Comparison of ENCODE assay signal across 8 cellular contexts in the genomic region with DNA sequence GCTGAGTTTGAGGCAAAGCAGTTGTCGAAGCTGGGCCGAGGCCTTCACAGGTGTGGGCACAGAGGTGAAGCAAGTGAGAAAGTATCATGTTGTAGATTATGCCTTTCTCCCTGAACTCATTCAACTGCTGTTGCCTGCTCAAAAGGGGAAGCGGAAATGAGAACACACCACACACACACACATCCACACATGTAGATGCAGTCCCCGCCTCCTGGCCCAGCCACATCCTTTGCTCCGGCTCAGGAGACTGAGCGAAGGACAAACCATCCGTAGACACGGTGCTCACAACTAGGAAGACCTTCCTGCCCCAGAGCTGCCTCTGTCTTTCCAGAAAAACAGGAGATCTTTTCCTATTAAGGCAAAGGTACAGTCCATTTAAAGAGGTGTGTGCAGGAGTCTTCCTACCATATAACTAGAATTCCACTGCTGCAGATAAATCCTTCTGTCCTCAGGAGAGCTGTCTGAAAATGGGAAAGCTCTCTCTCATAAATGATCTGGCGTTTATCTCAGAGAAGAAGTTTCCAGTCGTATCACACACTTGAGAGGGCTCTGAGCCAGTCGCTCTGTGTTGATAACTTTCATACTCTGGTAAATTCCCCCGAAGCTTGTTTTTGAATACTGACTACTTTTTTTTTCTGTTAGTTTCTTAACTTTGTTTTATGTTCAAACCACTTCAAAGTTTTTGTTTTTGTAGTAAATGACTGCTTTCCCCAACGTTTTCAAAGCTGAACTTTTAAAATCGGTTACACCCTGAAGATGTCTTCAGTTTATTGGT. TPM values are rescaled to one million over a fixed set of nuclear protein-coding genes. Genes with fewer than 3 reads are reported as not detected.
DNase-seq lines count a peak whose midpoint lies in the region; ATAC-seq and TF ChIP-seq lines count a peak whose summit lies in the region.

A gene with protein sequence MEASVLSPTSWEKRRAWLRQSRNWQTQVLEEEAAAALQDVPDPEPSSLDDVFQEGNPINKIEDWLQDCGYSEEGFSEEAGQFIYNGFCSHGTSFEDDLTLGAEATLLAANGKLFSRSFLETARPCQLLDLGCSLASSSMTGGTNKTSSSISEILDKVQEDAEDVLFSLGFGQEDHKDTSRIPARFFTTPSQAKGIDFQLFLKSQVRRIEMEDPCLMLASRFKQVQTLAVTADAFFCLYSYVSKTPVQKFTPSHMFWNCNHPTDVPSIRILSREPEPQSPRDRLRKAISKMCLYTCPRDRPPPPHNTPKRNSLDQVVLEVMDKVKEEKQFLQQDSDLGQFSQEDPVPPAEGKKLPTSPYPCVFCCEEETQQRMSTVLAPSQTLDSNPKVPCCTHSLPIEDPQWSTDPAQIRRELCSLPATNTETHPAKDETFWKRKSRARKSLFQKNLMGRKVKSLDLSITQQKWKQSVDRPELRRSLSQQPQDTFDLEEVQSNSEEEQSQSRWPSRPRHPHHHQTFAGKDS (minus strand): TSS at position 161 of the 775 bp plus-strand sequence. CDS start 10,200 bp downstream, outside the sequence.

- peak within 1 kb of the TSS; percentile 68 for H2AFZ ChIP-seq in DND-41 (ENCODE audit: low read depth, low read length)

- H3K27me3 ChIP-seq in DND-41 (ENCODE audit: insufficient read depth, low read length, poor library complexity): no peaks in the 10 kb centered on the region

- H4K20me1 ChIP-seq in DND-41 (ENCODE audit: insufficient read depth, low read length): no peaks in the 10 kb centered on the region

- peak within 1 kb of the TSS; percentile 88 for H3K4me2 ChIP-seq in DND-41 (ENCODE audit: insufficient read depth, low read length)

- H3K9me3 ChIP-seq in DND-41 (ENCODE audit: insufficient read depth, low read length, severe bottlenecking): no peaks in the 10 kb centered on the region

- H3K4me3 ChIP-seq in DND-41 (ENCODE audit: low read depth in 1 of 2, low read length in 2 of 2): peak within 1 kb of the TSS; percentile 57 to 67

- peaks cover 67% of the 10 kb centered on the region for H3K4me1 ChIP-seq in DND-41 (ENCODE audit: insufficient read depth, low read length)

- no peak for TF ChIP-seq CTCF in DND-41 (IDR thresholded peaks at IDR 0.05; ENCODE audit: borderline replicate concordance, extremely low read depth, low read length, poor library complexity, severe bottlenecking)

- ATAC-seq in DND-41 (ENCODE audit: insufficient read depth, low read depth) (peak; percentile 98), GM21529 (IDR thresholded peaks at IDR 0.05; ENCODE audit: unreplicated experiment) (peak; percentile 91), left ventricle myocardium superior (peak; percentile 71)

- peaks cover 37% of the 10 kb centered on the region for H3K36me3 ChIP-seq in DND-41 (ENCODE audit: insufficient read depth, low read length)

- H3K9ac ChIP-seq in DND-41 (ENCODE audit: low read depth, low read length): peak within 1 kb of the TSS; percentile 76

- peaks cover 53% of the 10 kb centered on the region for H3K79me2 ChIP-seq in DND-41 (ENCODE audit: insufficient read depth, low read length)

- DNase-seq in DND-41: peak; percentile 93
- DNase-seq in M059J (ENCODE audit: low read depth): peak; percentile 41
- peak; percentile 46 to 63 (median 51) for DNase-seq in activated CD8-positive, alpha-beta memory T cell treated with anti-CD3 and anti-CD28 coated beads for 48 hours (ENCODE audit: low read depth in 2 of 3, low spot score in 2 of 3)
- peak; percentile 69 for DNase-seq in left ventricle myocardium superior
- peak; percentile 65 to 70 for DNase-seq in stimulated activated CD8-positive, alpha-beta memory T cell treated with anti-CD3 and anti-CD28 coated beads, Interleukin-4, amount 100 ng/mL, for 4 hours (ENCODE audit: low read depth in 2 of 2, low spot score in 1 of 2)
- no peak for DNase-seq in NCI-H524 treated with DMSO at 0.1 percent for 48 hours (lab: John Stamatoyannopoulos, UW)
- no peak for DNase-seq in AG20443 (ENCODE audit: low spot score)

- H3K27ac ChIP-seq in DND-41 (ENCODE audit: low read length): peak within 1 kb of the TSS; percentile 91

- intact Hi-C loops in left ventricle myocardium superior (cut with micrococcal nuclease): no loop called here

RNA-seq across cellular contexts. Expression of the gene that starts here (rescaled TPM):
- total RNA-seq in M059J (2014; rRNA removed; shearing (Covaris generic)): 1.5 and 2.1 TPM in 2 replicates
- total RNA-seq in left ventricle myocardium superior: 0.55 TPM

Comparison
In these comparisons a context has a peak if more than half of its experiments do, and no peak if none do; other contexts are left out.
1. Peak in DNase-seq and ATAC-seq in left ventricle myocardium superior; RNA of the gene not detected or under 1 TPM.
2. DNase-seq: peak in DND-41 (single experiment), M059J (single experiment), activated CD8-positive, alpha-beta memory T cell treated with anti-CD3 and anti-CD28 coated beads for 48 hours (3 of 3) and stimulated activated CD8-positive, alpha-beta memory T cell treated with anti-CD3 and anti-CD28 coated beads, Interleukin-4, amount 100 ng/mL, for 4 hours (2 of 2); none in NCI-H524 treated with DMSO at 0.1 percent for 48 hours (single experiment) and AG20443 (single experiment).
3. Peak in every context shown above with its lines, with median percentiles within 50 percentile points of each other: ATAC-seq.